Comparison of ENCODE assay signal across 14 cellular contexts in the genomic region with DNA sequence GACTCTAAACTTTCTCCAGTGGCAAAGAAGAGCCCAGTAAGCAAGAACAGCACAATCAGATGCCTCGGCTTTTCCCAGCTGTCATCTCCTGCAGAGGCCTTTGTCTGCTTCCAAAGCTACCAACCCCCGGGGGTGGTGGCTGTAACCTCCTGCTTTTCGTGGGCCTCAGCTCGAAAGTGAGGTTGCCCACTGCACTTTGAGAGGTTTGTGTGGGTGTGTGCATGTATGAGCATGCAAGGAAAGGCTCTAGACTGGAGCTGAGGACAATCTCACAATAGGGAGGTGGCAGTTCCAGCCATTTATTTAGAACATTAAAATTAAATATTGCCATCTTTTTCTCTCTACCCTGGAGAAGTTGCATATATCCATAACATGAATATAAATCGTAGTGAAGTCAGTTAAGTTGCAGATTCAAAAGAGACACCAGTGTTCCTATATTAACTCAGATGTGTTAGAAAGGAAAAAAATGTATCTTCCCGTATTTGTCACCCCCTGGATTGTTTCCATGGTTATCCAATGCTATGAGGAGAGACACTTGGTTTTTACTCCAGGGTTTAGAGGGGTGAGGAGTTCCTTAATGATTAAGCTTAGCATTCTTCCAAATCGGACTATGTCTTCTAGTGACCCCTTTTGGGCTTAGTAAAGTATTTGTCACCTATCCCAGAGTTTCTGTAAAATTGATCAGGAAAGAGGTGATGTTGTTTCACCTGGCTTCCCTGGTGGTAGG.
"Had no signal": no experiment of that assay in that cellular context is flagged by ENCODE, and none has a peak within 500 bp of the region (broad histone marks: within the 10 kb centered on the region; RNA-seq: fewer than 3 reads in every experiment).

No MANE protein-coding gene starts in this region.

- H3K4me1 ChIP-seq: tibial nerve had no signal

- H3K36me3 ChIP-seq: tibial nerve had no signal

- DNase-seq: activated B cell treated with CpG ODN at 0.5 μM for 24 hours; activated CD4-positive, alpha-beta T cell treated with anti-CD3 and anti-CD28 coated beads, Interleukin-2, amount 10 ng/mL, durations not matched to agents 7 days and 5 days; activated CD8-positive, alpha-beta memory T cell treated with anti-CD3 and anti-CD28 coated beads for 24 hours; activated naive CD4-positive, alpha-beta T cell treated with anti-CD3 and anti-CD28 coated beads for 36 hours; activated T-cell treated with anti-CD3 and anti-CD28 coated beads for 4 hours; effector memory CD4-positive, alpha-beta T cell; glutamatergic neuron; posterior cingulate gyrus; small intestine had no signal

- H3K27ac ChIP-seq: tibial nerve had no signal

- ATAC-seq: activated T-helper 17 cell treated with anti-CD3 and anti-CD28 coated beads, Interleukin-2, amount 50 U/mL, for 72 hours; left lobe of liver; stimulated activated effector memory CD8-positive, alpha-beta T cell treated with anti-CD3 and anti-CD28 coated beads, Interleukin-12 subunit alpha, Interleukin-12 subunit beta, amount 100 ng/mL, for 72 hours had no signal

- FAIRE-seq: small intestine, TTC549 had no signal

- H3K27me3 ChIP-seq: tibial nerve had no signal

- H3K4me3 ChIP-seq: tibial nerve had no signal
